In genomic region chr5:95842955-95843544, GRCh38 we compare ENCODE assay signal across 8 cellular contexts. TPM values are rescaled to one million over a fixed set of nuclear protein-coding genes. Genes with fewer than 3 reads are reported as not detected.
DNase-seq lines count a peak whose midpoint lies in the region; TF ChIP-seq lines count a peak whose summit lies in the region.

No MANE protein-coding gene starts in this region.

- H3K4me2 ChIP-seq in parathyroid adenoma (ENCODE audit: low read length) = peak overlapping the region; percentile 8

- H2AFZ ChIP-seq in parathyroid adenoma = peak overlapping the region; percentile 79

- H3K4me1 ChIP-seq in parathyroid adenoma = peaks cover 8% of the 10 kb centered on the region

- H3K4me3 ChIP-seq in GM12864 (ENCODE audit: low read depth, low read length) = no peak overlapping the region
- H3K4me3 ChIP-seq in parathyroid adenoma (ENCODE audit: low read depth, low read length) = no peak overlapping the region
- H3K4me3 ChIP-seq in foreskin fibroblast (ENCODE audit: low read depth in 1 of 2, low read length in 2 of 2) = no peak overlapping the region

- H3K36me3 ChIP-seq in parathyroid adenoma (ENCODE audit: control insufficient read depth, insufficient read depth, low read length) = no peaks in the 10 kb centered on the region

- no peaks in the 10 kb centered on the region for H3K27me3 ChIP-seq in parathyroid adenoma (ENCODE audit: control insufficient read depth, insufficient read depth, low read length)

- H3K79me2 ChIP-seq in parathyroid adenoma = no peaks in the 10 kb centered on the region

- H3K27ac ChIP-seq in epithelial cell of prostate (peak overlapping the region; percentile 84), parathyroid adenoma (peak overlapping the region; percentile 49)

- no peak overlapping the region for H3K9ac ChIP-seq in parathyroid adenoma

- TF ChIP-seq CTCF in GM12864 (IDR thresholded peaks at IDR 0.05; ENCODE audit: low read depth, low read length, missing control alignments) = peak; percentile 53
- TF ChIP-seq CTCF in LNCAP (IDR thresholded peaks at IDR 0.05) = peak; percentile 48; the same call in 1 of the 2 replicates
- peak; percentile 53 for TF ChIP-seq CTCF in parathyroid adenoma (IDR thresholded peaks at IDR 0.05)
- no peak for TF ChIP-seq CTCF in foreskin fibroblast (IDR thresholded peaks at IDR 0.05; ENCODE audit: low read depth, low read length)

- no peak for DNase-seq in GM12864 (ENCODE audit: low read depth)
- peak; percentile 95 for DNase-seq in H4 (ENCODE audit: low spot score)
- DNase-seq in activated CD4-positive, alpha-beta T cell treated with anti-CD3 and anti-CD28 coated beads for 4 hours = peak; percentile 58 to 60
- no peak for DNase-seq in epithelial cell of prostate (ENCODE audit: low read depth, low spot score)
- DNase-seq in foreskin fibroblast = no peak
- DNase-seq in NCI-H345 (lab: John Stamatoyannopoulos, UW) = no peak

- no peaks in the 10 kb centered on the region for H3K9me3 ChIP-seq in parathyroid adenoma (ENCODE audit: control insufficient read depth, low read length)

RNA-seq across cellular contexts. Expression of gene GLRX, which starts 20.5 kb away (rescaled TPM):
- total RNA-seq in H4 (2014; rRNA removed; shearing (Covaris generic)) = 27.0 and 62.0 TPM in 2 replicates

Comparison
In these comparisons a context has a peak if more than half of its experiments do, and no peak if none do; other contexts are left out.
1. DNase-seq: peak in H4 (single experiment) and activated CD4-positive, alpha-beta T cell treated with anti-CD3 and anti-CD28 coated beads for 4 hours (2 of 2); none in GM12864 (single experiment), epithelial cell of prostate (single experiment), foreskin fibroblast (0 of 2) and NCI-H345 (single experiment).